ENCODE assay signal across 15 cellular contexts in the genomic region with DNA sequence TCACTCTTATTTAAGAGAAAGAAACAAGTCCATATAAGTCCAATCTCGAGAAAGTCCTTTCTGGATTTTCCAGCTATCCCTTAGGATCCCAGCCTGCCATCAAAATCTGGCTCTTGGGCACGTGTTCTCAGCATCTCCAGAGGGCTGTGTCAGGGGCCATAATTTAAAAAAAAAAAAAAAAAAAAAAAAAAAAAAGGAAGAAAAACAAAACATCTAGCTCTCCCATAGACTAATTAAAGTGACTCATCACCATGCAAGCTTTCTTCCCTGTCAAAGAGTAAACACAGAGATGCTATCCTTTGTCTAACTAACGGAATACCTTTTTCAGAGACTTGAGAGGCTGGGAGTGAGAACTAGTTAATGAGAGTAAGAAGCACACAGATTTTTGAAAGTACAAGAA. TPM values are rescaled to one million over a fixed set of nuclear protein-coding genes. Genes with fewer than 3 reads are reported as not detected.
"Had no signal": no experiment of that assay in that cellular context is flagged by ENCODE, and none has a peak within 500 bp of the region (broad histone marks: within the 10 kb centered on the region; RNA-seq: fewer than 3 reads in every experiment).

No MANE protein-coding gene starts in this region.

- ATAC-seq: activated naive CD4-positive, alpha-beta T cell treated with anti-CD3 and anti-CD28 coated beads, Interleukin-2, amount 50 U/mL, for 72 hours; esophagus mucosa; left cardiac atrium; lower lobe of right lung; mucosa of descending colon; natural killer cell; right lobe of liver; stimulated activated effector memory CD8-positive, alpha-beta T cell treated with anti-CD3 and anti-CD28 coated beads, Interleukin-12 subunit alpha, Interleukin-12 subunit beta, amount 100 ng/mL, for 72 hours had no signal

- H3K9me3 ChIP-seq: lower lobe of right lung, mucosa of descending colon, right lobe of liver, tibial nerve, vagina had no signal

- H3K36me3 ChIP-seq: lower lobe of right lung, right lobe of liver, tibial nerve, vagina had no signal

- DNase-seq: activated CD4-positive, alpha-beta T cell treated with anti-CD3 and anti-CD28 coated beads, Interleukin-2, amount 50 U/mL, for 1 hour; activated T-cell treated with anti-CD3 and anti-CD28 coated beads, Interleukin-2, amount 50 U/mL, for 1 hour; glutamatergic neuron; immature natural killer cell; left cardiac atrium; lower lobe of right lung; mucosa of descending colon; natural killer cell; nucleus accumbens; right lobe of liver had no signal

- H3K27ac ChIP-seq: lower lobe of right lung, right lobe of liver, tibial nerve, vagina had no signal

- H3K4me3 ChIP-seq: lower lobe of right lung, mucosa of descending colon, right lobe of liver, tibial nerve, vagina had no signal

- H3K4me1 ChIP-seq: lower lobe of right lung, right lobe of liver, vagina had no signal

- H3K27me3 ChIP-seq: right lobe of liver, tibial nerve, vagina had no signal

RNA-seq across cellular contexts. Expression of a gene that starts 44.9 kb away (rescaled TPM):
- polyA plus RNA-seq: immature natural killer cell had no signal
